ENCODE assay signal across 8 cellular contexts in genomic region chr2:207676827-207677354, GRCh38. TPM values are rescaled to one million over a fixed set of nuclear protein-coding genes. Genes with fewer than 3 reads are reported as not detected.
DNase-seq lines count a peak whose midpoint lies in the region; ATAC-seq and TF ChIP-seq lines count a peak whose summit lies in the region.

No MANE protein-coding gene starts in this region.

- no peak overlapping the region for H2BK120ac ChIP-seq in mesendoderm (ENCODE audit: low read depth, low read length)

- H3K9me3 ChIP-seq in ascending aorta (no peaks in the 10 kb centered on the region), aorta (ENCODE audit: control insufficient read depth, low read length) (no peaks in the 10 kb centered on the region)
- H3K9me3 ChIP-seq in CD8-positive, alpha-beta T cell (ENCODE audit: low read length) = no peaks in the 10 kb centered on the region

- H3K56ac ChIP-seq in mesendoderm (ENCODE audit: low read length) = no peak overlapping the region

- H3K79me2 ChIP-seq in mesendoderm (ENCODE audit: control insufficient read depth, insufficient read depth, low read length) = no peaks in the 10 kb centered on the region

- peaks cover 0 to 2% (median 0%) of the 10 kb centered on the region in 7 donors for H3K9me3 Mint-ChIP-seq in CD14-positive monocyte
- no peaks in the 10 kb centered on the region for H3K9me3 Mint-ChIP-seq in CD8-positive, alpha-beta T cell

- no peak overlapping the region for H3K18ac ChIP-seq in mesendoderm (ENCODE audit: low read length)

- WGBS in mesendoderm (ENCODE audit: extremely low coverage, insufficient coverage, low lambda C conversion rate) = no CpG with 5 or more reads among the region's 5 CpGs
- 6 to 8% methylated on average over 5 of the region's 5 CpGs for WGBS in aorta, 2 donors

- peaks cover 4% of the 10 kb centered on the region for H3K4me1 Mint-ChIP-seq in CD14-positive monocyte
- no peaks in the 10 kb centered on the region for H3K4me1 Mint-ChIP-seq in CD8-positive, alpha-beta T cell (ENCODE audit: low read depth)

- POLR2A ChIA-PET in BJ (lab: Charles Lee) = interaction anchor here (0.6 kb wide), 1 partner anchor 11 kb away, joined by 3 read pairs; no protein-coding TSS in a partner anchor
- POLR2A ChIA-PET in CD8-positive, alpha-beta T cell (lab: Charles Lee) = no interaction called here

- no peak for TF ChIP-seq CTCF in BJ (IDR thresholded peaks at IDR 0.05; ENCODE audit: insufficient read depth, low read depth, low read length)
- TF ChIP-seq CTCF in ascending aorta (IDR thresholded peaks at IDR 0.05) = no peak
- no peak for TF ChIP-seq CTCF in CD14-positive monocyte (IDR thresholded peaks at IDR 0.05)
- no peak for TF ChIP-seq CTCF in CD8-positive, alpha-beta T cell (IDR thresholded peaks at IDR 0.05)

- peaks cover 3% of the 10 kb centered on the region for H3K27me3 ChIP-seq in BJ (ENCODE audit: control insufficient read depth, insufficient read depth, low read length)
- no peaks in the 10 kb centered on the region for H3K27me3 ChIP-seq in ascending aorta
- H3K27me3 ChIP-seq in mesendoderm (ENCODE audit: insufficient read depth, low read length, poor library complexity) = no peaks in the 10 kb centered on the region
- no peaks in the 10 kb centered on the region for H3K27me3 ChIP-seq in CD8-positive, alpha-beta T cell (ENCODE audit: insufficient read depth, low read length)
- H3K27me3 ChIP-seq in aorta (ENCODE audit: control insufficient read depth in 1 of 2, insufficient read depth in 2 of 2, low read length in 1 of 2) = no peaks in the 10 kb centered on the region

- H3K4me3 Mint-ChIP-seq in CD14-positive monocyte = no peak overlapping the region
- no peak overlapping the region for H3K4me3 Mint-ChIP-seq in CD8-positive, alpha-beta T cell

- no peak overlapping the region for H4K5ac ChIP-seq in mesendoderm (ENCODE audit: low read length)

- H3K4me3 ChIP-seq in BJ (ENCODE audit: low read depth, low read length) = no peak overlapping the region
- peak overlapping the region; percentile 7 to 16 for H3K4me3 ChIP-seq in ascending aorta
- H3K4me3 ChIP-seq in mesendoderm (ENCODE audit: low read length) = no peak overlapping the region
- no peak overlapping the region for H3K4me3 ChIP-seq in CD8-positive, alpha-beta T cell (ENCODE audit: low read depth, low read length)
- H3K4me3 ChIP-seq in aorta (ENCODE audit: low read length in 2 of 2) = no peak overlapping the region

- no peak overlapping the region for H3K4ac ChIP-seq in mesendoderm (ENCODE audit: low read depth, low read length)

- H3K9ac ChIP-seq in mesendoderm (ENCODE audit: low read length) = no peak overlapping the region

- no peak overlapping the region for H2BK15ac ChIP-seq in mesendoderm (replicated peaks; ENCODE audit: low read depth)

- no peak overlapping the region for H2BK5ac ChIP-seq in mesendoderm (ENCODE audit: low read length)

- intact Hi-C loops in ascending aorta (cut with DNase I) (no loop called here), CD14-positive monocyte (cut with micrococcal nuclease) (no loop called here), aorta (cut with DNase I) (no loop called here)
- intact Hi-C loops in CD8-positive, alpha-beta T cell (cut with DNase I, micrococcal nuclease) = no loop called here

- H3K23ac ChIP-seq in mesendoderm (ENCODE audit: low read length) = no peak overlapping the region

- peak overlapping the region in 1 of 2 donors; percentile 11 for H3K27ac ChIP-seq in ascending aorta
- no peak overlapping the region for H3K27ac ChIP-seq in mesendoderm (ENCODE audit: low read depth, low read length)
- no peak overlapping the region for H3K27ac ChIP-seq in CD8-positive, alpha-beta T cell (ENCODE audit: low read depth, low read length)
- H3K27ac ChIP-seq in aorta (ENCODE audit: low read depth in 1 of 2, low read length in 2 of 2) = no peak overlapping the region

- H3K36me3 Mint-ChIP-seq in CD14-positive monocyte = no peaks in the 10 kb centered on the region
- no peaks in the 10 kb centered on the region for H3K36me3 Mint-ChIP-seq in CD8-positive, alpha-beta T cell

- DNase-seq in BJ (ENCODE audit: low read depth) = peak; percentile 19
- DNase-seq in ascending aorta (ENCODE audit: low spot score in 2 of 2) = no peak
- peak; percentile 55 for DNase-seq in mesendoderm
- no peak for DNase-seq in CD14-positive monocyte (ENCODE audit: low spot score)
- no peak for DNase-seq in CD8-positive, alpha-beta T cell
- no peak for DNase-seq in NCI-H1105 treated with DMSO at 0.1 percent for 48 hours (lab: John Stamatoyannopoulos, UW)
- no peak for DNase-seq in aorta

- H3K36me3 ChIP-seq in BJ (ENCODE audit: control insufficient read depth, insufficient read depth, low read length) (no peaks in the 10 kb centered on the region), ascending aorta (no peaks in the 10 kb centered on the region), mesendoderm (ENCODE audit: control insufficient read depth, insufficient read depth, low read length) (no peaks in the 10 kb centered on the region), aorta (ENCODE audit: control insufficient read depth in 1 of 2, insufficient read depth in 2 of 2, low read length in 1 of 2) (no peaks in the 10 kb centered on the region)
- H3K36me3 ChIP-seq in CD8-positive, alpha-beta T cell (ENCODE audit: insufficient read depth, low read length) = no peaks in the 10 kb centered on the region

- peak overlapping the region in 1 of 7 donors; percentile 1 for H3K27ac Mint-ChIP-seq in CD14-positive monocyte
- no peak overlapping the region for H3K27ac Mint-ChIP-seq in CD8-positive, alpha-beta T cell

- no peak overlapping the region for H3K4me2 ChIP-seq in mesendoderm (ENCODE audit: low read length)

- H2AK5ac ChIP-seq in mesendoderm (ENCODE audit: low read length) = no peak overlapping the region

- no peak overlapping the region for H4K8ac ChIP-seq in mesendoderm (ENCODE audit: low read depth, low read length)

- peak; percentile 62 for ATAC-seq in HG03064 (IDR thresholded peaks at IDR 0.05; ENCODE audit: low read depth, unreplicated experiment)
- ATAC-seq in CD8-positive, alpha-beta T cell = no peak
- no peak for ATAC-seq in aorta (ENCODE audit: low FRiP score)

- no peaks in the 10 kb centered on the region for H3K79me1 ChIP-seq in mesendoderm (ENCODE audit: low read length)

- CTCF ChIA-PET in BJ (lab: Yijun Ruan, JAX) = no interaction called here
- CTCF ChIA-PET in CD8-positive, alpha-beta T cell (lab: Charles Lee) = no interaction called here

- peaks cover 0 to 8% of the 10 kb centered on the region in 2 donors for H3K4me1 ChIP-seq in ascending aorta
- H3K4me1 ChIP-seq in mesendoderm (ENCODE audit: control insufficient read depth, low read depth, low read length) = no peaks in the 10 kb centered on the region
- no peaks in the 10 kb centered on the region for H3K4me1 ChIP-seq in CD8-positive, alpha-beta T cell (ENCODE audit: insufficient read depth, low read length)
- no peaks in the 10 kb centered on the region for H3K4me1 ChIP-seq in aorta (ENCODE audit: control insufficient read depth in 1 of 2, insufficient read depth in 2 of 2, low read length in 2 of 2)

- peaks cover 0 to 8% (median 3%) of the 10 kb centered on the region in 3 donors for H3K27me3 Mint-ChIP-seq in CD14-positive monocyte (ENCODE audit: low read depth in 3 of 3)
- peaks cover 22% of the 10 kb centered on the region for H3K27me3 Mint-ChIP-seq in CD8-positive, alpha-beta T cell (ENCODE audit: low read depth)

RNA-seq across cellular contexts. Expression of gene CCNYL1, which starts 34.5 kb away (rescaled TPM):
- 9.6 and 14.0 TPM in 2 replicates for polyA plus RNA-seq in BJ (2011; rRNA removed)
- polyA minus RNA-seq in BJ (2011; rRNA and poly(A)+ RNA removed) = 4.1 and 6.6 TPM in 2 replicates
- total RNA-seq in ascending aorta = 12.3 TPM
- 21.5 TPM for polyA plus RNA-seq in mesendoderm (2013, experiment 1 of 2)
- 22.0 TPM for polyA plus RNA-seq in mesendoderm (2013, experiment 2 of 2)
- 1 to 10 TPM; 4.1 to 4.6 TPM for polyA plus RNA-seq in CD14-positive monocyte
- 10 to 100 TPM; 12.0 to 12.3 TPM for total RNA-seq in CD8-positive, alpha-beta T cell
- 10 to 100 TPM; 22.4 to 37.1 TPM for total RNA-seq in aorta
- 10 to 100 TPM in 1 of 2 donors, 1 to 10 TPM in 1; 10.0 to 19.4 TPM for polyA plus RNA-seq in aorta

RNA-seq across cellular contexts. Expression of gene METTL21A, which starts 51.7 kb away (rescaled TPM):
- polyA plus RNA-seq in BJ (2011; rRNA removed) (9.9 and 11.3 TPM in 2 replicates), CD14-positive monocyte (10 to 100 TPM; 44.7 to 47.0 TPM), aorta (10 to 100 TPM in 1 of 2 donors, 1 to 10 TPM in 1; 6.6 to 15.4 TPM)
- 2.0 and 3.3 TPM in 2 replicates for polyA minus RNA-seq in BJ (2011; rRNA and poly(A)+ RNA removed)
- total RNA-seq in ascending aorta (1.5 TPM), aorta (10 to 100 TPM in 1 of 2 donors, 1 to 10 TPM in 1; 6.7 to 11.1 TPM)
- 49.6 TPM for polyA plus RNA-seq in mesendoderm (2013, experiment 1 of 2)
- 49.7 TPM for polyA plus RNA-seq in mesendoderm (2013, experiment 2 of 2)
- 10 to 100 TPM; 12.3 to 12.4 TPM for total RNA-seq in CD8-positive, alpha-beta T cell

Comparison
In these comparisons a context has a peak if more than half of its experiments do, and no peak if none do; other contexts are left out.
1. DNase-seq: peak in BJ (single experiment) and mesendoderm (single experiment); none in ascending aorta (0 of 2), CD14-positive monocyte (single experiment), CD8-positive, alpha-beta T cell (0 of 7), NCI-H1105 treated with DMSO at 0.1 percent for 48 hours (single experiment) and aorta (0 of 2).
2. H3K4me3 ChIP-seq: peak in ascending aorta (2 of 2); none in BJ (single experiment), mesendoderm (single experiment), CD8-positive, alpha-beta T cell (single experiment) and aorta (0 of 2).